ENCODE assay signal across 25 cellular contexts in the genomic region with DNA sequence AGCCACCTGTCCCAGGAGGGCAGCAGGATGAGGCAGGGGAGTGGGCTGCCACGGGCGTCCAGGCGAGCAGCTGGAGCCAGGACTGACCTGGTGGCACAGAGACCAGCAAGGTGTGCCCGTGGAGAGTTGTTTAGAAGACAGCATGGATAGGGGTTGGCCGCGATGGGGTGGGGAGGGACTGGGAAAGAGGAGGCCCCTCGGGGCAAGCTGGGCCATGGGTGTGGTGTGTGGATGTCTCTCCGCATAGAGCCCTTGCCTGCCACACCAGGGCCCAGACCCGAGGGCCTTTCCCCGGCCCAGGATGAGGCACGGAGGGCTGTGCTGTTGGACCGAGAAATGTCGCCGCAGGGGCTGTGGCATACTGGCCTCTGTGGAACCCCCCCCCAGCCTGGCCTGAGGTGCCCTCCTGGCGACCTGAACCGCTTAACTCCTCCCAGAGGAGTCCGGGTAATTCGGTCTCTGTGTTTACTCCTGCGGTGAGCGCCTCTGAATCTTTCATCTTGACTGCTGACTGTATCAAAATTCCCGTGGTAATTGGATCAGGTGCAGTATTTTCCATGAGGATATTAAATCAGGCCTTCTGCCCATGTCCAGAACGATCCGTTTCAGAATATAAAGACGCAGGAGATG. TPM values are rescaled to one million over a fixed set of nuclear protein-coding genes. Genes with fewer than 3 reads are reported as not detected.
"Had no signal": no experiment of that assay in that cellular context is flagged by ENCODE, and none has a peak within 500 bp of the region (broad histone marks: within the 10 kb centered on the region; RNA-seq: fewer than 3 reads in every experiment).

No MANE protein-coding gene starts in this region.

- H3K4me3 Mint-ChIP-seq: activated naive CD4-positive, alpha-beta T cell treated with anti-CD3 and anti-CD28 coated beads for 36 hours; activated naive CD8-positive, alpha-beta T cell treated with anti-CD3 and anti-CD28 coated beads, Interleukin-2, amount 50 U/mL, for 24 hours; naive thymus-derived CD8-positive, alpha-beta T cell had no signal

- H3K4me2 ChIP-seq: smooth muscle cell had no signal

- H3K9me3 Mint-ChIP-seq: activated naive CD4-positive, alpha-beta T cell treated with anti-CD3 and anti-CD28 coated beads for 36 hours; activated naive CD8-positive, alpha-beta T cell treated with anti-CD3 and anti-CD28 coated beads, Interleukin-2, amount 50 U/mL, for 24 hours; naive thymus-derived CD8-positive, alpha-beta T cell had no signal

- H3K4me1 Mint-ChIP-seq: activated naive CD8-positive, alpha-beta T cell treated with anti-CD3 and anti-CD28 coated beads, Interleukin-2, amount 50 U/mL, for 24 hours; naive thymus-derived CD8-positive, alpha-beta T cell had no signal

- H3K27me3 ChIP-seq: breast epithelium, right lobe of liver had no signal

- H3K4me3 ChIP-seq: breast epithelium, left ventricle myocardium inferior, mucosa of descending colon, right lobe of liver, smooth muscle cell, tibial nerve, uterus had no signal

- ATAC-seq: activated naive CD8-positive, alpha-beta T cell treated with anti-CD3 and anti-CD28 coated beads, Interleukin-2, amount 50 U/mL, for 24 hours; mucosa of descending colon; naive thymus-derived CD8-positive, alpha-beta T cell; right lobe of liver had no signal

- H3K27me3 Mint-ChIP-seq: activated naive CD8-positive, alpha-beta T cell treated with anti-CD3 and anti-CD28 coated beads, Interleukin-2, amount 50 U/mL, for 24 hours had no signal

- DNase-seq: activated CD4-positive, CD25-positive, alpha-beta regulatory T cell treated with anti-CD3 and anti-CD28 coated beads, Interleukin-2, amount 50 U/mL, for 72 hours; activated naive CD4-positive, alpha-beta T cell treated with anti-CD3 and anti-CD28 coated beads for 36 hours; activated naive CD8-positive, alpha-beta T cell treated with anti-CD3 and anti-CD28 coated beads, Interleukin-2, amount 50 U/mL, for 24 hours; activated T-cell treated with anti-CD3 and anti-CD28 coated beads for 4 hours; aorta; cerebellar nuclear complex; effector memory CD4-positive, alpha-beta T cell; foreskin fibroblast; hippocampal formation; left ventricle myocardium inferior; naive thymus-derived CD8-positive, alpha-beta T cell; occipital lobe; right lobe of liver; stimulated activated CD4-positive, alpha-beta T cell treated with anti-CD3 and anti-CD28 coated beads, Interleukin-4, amount 100 ng/mL, for 4 hours; stimulated activated CD8-positive, alpha-beta memory T cell treated with anti-CD3 and anti-CD28 coated beads, Interleukin-4, amount 100 ng/mL, for 48 hours; stimulated activated naive CD4-positive, alpha-beta T cell treated with Interleukin-2 at 50 U/mL for 16 hours; substantia nigra; uterus had no signal

- H3K36me3 Mint-ChIP-seq: naive thymus-derived CD8-positive, alpha-beta T cell had no signal

- H3K9me3 ChIP-seq: breast epithelium, left ventricle myocardium inferior, mucosa of descending colon, right lobe of liver, tibial nerve, uterus had no signal

- H3K27ac Mint-ChIP-seq: activated naive CD4-positive, alpha-beta T cell treated with anti-CD3 and anti-CD28 coated beads for 36 hours; activated naive CD8-positive, alpha-beta T cell treated with anti-CD3 and anti-CD28 coated beads, Interleukin-2, amount 50 U/mL, for 24 hours; naive thymus-derived CD8-positive, alpha-beta T cell; progenitor cell of endocrine pancreas had no signal

- H3K4me1 ChIP-seq: breast epithelium, left ventricle myocardium inferior, right lobe of liver, tibial nerve, uterus had no signal

- H3K36me3 ChIP-seq: breast epithelium, left ventricle myocardium inferior, right lobe of liver, tibial nerve, uterus had no signal

- H3K27ac ChIP-seq: breast epithelium, left ventricle myocardium inferior, right lobe of liver, tibial nerve, uterus had no signal

RNA-seq across cellular contexts. Expression of a gene that starts 22.5 kb away (rescaled TPM):
- polyA plus RNA-seq: keratinocyte had no signal

RNA-seq across cellular contexts. Expression of a gene that starts 47.4 kb away (rescaled TPM):
- total RNA-seq: activated CD8-positive, alpha-beta memory T cell treated with anti-CD3 and anti-CD28 coated beads for 36 hours; activated naive CD4-positive, alpha-beta T cell treated with anti-CD3 and anti-CD28 coated beads for 36 hours; aorta; naive thymus-derived CD8-positive, alpha-beta T cell; progenitor cell of endocrine pancreas; right lobe of liver; tibial nerve had no signal
- polyA plus RNA-seq: naive thymus-derived CD8-positive, alpha-beta T cell had no signal
